Comparison of ENCODE assay signal across 8 cellular contexts in the genomic region with DNA sequence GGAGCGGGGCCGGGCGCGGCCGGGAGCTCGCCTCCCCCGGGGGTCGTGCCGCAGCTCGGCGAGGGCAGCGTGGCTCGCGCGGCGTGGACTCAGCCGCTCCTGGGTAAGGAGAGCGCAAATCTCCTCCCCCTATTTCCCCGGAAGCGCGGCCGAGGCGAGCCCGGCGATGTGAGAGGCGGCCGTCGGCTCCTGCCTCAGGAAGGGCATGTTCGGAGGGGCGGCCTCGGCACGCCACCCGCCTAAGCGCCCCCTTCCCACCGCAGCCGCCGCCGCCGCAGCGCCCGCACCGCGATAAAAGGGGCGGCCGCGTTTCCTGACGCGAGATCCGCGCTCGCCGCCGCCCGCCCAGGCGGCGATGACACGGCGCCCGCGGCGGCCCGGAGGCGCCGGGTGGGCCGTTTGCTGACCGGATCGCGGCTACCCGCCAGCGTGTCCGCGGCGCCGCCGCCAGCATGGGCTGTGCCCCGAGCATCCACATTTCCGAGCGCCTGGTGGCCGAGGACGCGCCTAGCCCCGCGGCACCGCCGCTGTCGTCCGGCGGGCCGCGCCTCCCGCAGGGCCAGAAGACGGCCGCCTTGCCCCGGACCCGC. TPM values are rescaled to one million over a fixed set of nuclear protein-coding genes. Genes with fewer than 3 reads are reported as not detected.
A peak's percentile ranks its signal among the peaks of the same experiment; 100 is the strongest.
DNase-seq lines count a peak whose midpoint lies in the region; ATAC-seq and TF ChIP-seq lines count a peak whose summit lies in the region.

A gene with protein sequence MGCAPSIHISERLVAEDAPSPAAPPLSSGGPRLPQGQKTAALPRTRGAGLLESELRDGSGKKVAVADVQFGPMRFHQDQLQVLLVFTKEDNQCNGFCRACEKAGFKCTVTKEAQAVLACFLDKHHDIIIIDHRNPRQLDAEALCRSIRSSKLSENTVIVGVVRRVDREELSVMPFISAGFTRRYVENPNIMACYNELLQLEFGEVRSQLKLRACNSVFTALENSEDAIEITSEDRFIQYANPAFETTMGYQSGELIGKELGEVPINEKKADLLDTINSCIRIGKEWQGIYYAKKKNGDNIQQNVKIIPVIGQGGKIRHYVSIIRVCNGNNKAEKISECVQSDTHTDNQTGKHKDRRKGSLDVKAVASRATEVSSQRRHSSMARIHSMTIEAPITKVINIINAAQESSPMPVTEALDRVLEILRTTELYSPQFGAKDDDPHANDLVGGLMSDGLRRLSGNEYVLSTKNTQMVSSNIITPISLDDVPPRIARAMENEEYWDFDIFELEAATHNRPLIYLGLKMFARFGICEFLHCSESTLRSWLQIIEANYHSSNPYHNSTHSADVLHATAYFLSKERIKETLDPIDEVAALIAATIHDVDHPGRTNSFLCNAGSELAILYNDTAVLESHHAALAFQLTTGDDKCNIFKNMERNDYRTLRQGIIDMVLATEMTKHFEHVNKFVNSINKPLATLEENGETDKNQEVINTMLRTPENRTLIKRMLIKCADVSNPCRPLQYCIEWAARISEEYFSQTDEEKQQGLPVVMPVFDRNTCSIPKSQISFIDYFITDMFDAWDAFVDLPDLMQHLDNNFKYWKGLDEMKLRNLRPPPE (plus strand): TSS at position 146 of the 590 bp plus-strand sequence. CDS start 307 bp downstream, at position 453.

- ATAC-seq in GM18858 (IDR thresholded peaks at IDR 0.05; ENCODE audit: unreplicated experiment) (peak; percentile 11), HG03025 (IDR thresholded peaks at IDR 0.05; ENCODE audit: low FRiP score, unreplicated experiment) (peak; percentile 18)

- H3K4me2 ChIP-seq in skeletal muscle satellite cell (ENCODE audit: low read length) = peak within 1 kb of the TSS; percentile 96

- DNase-seq in AG10803 (ENCODE audit: low read depth) (peak; percentile 54), RPMI7951 (ENCODE audit: low read depth) (peak; percentile 59), astrocyte of the hippocampus (ENCODE audit: low read depth, low spot score) (peak; percentile 79), GDM1 (lab: John Stamatoyannopoulos, UW) (no peak)

- peaks cover 12% of the 10 kb centered on the region for H3K4me1 ChIP-seq in skeletal muscle satellite cell (ENCODE audit: control insufficient read depth, insufficient read depth, low read length)

- peak within 1 kb of the TSS; percentile 89 for H3K4me3 ChIP-seq in AG10803 (ENCODE audit: low read length)
- peak within 1 kb of the TSS; percentile 72 for H3K4me3 ChIP-seq in iPS-11a (ENCODE audit: low read depth, low read length)
- H3K4me3 ChIP-seq in skeletal muscle satellite cell (ENCODE audit: low read length) = peak within 1 kb of the TSS; percentile 91

- no peaks in the 10 kb centered on the region for H3K27me3 ChIP-seq in skeletal muscle satellite cell (ENCODE audit: control insufficient read depth, insufficient read depth, low read length)

- H3K36me3 ChIP-seq in skeletal muscle satellite cell (ENCODE audit: insufficient read depth, low read length) = no peaks in the 10 kb centered on the region

- no peak for TF ChIP-seq CTCF in AG10803 (conservative IDR thresholded peaks at IDR 0.05; ENCODE audit: low read length)

- H3K9me3 ChIP-seq in skeletal muscle satellite cell (replicated peaks; ENCODE audit: low read length) = no peaks in the 10 kb centered on the region

- H3K9ac ChIP-seq in skeletal muscle satellite cell (ENCODE audit: low read depth, low read length) = peak within 1 kb of the TSS; percentile 86

RNA-seq across cellular contexts. Expression of the gene that starts here (rescaled TPM):
- total RNA-seq in RPMI7951 (2014; rRNA removed; shearing (Covaris generic)) = 24.9 and 28.7 TPM in 2 replicates
- 17.0 and 17.5 TPM in 2 replicates for total RNA-seq in skeletal muscle satellite cell (2012; rRNA removed)
